8 cellular contexts compared by ENCODE assay signal in the genomic region with DNA sequence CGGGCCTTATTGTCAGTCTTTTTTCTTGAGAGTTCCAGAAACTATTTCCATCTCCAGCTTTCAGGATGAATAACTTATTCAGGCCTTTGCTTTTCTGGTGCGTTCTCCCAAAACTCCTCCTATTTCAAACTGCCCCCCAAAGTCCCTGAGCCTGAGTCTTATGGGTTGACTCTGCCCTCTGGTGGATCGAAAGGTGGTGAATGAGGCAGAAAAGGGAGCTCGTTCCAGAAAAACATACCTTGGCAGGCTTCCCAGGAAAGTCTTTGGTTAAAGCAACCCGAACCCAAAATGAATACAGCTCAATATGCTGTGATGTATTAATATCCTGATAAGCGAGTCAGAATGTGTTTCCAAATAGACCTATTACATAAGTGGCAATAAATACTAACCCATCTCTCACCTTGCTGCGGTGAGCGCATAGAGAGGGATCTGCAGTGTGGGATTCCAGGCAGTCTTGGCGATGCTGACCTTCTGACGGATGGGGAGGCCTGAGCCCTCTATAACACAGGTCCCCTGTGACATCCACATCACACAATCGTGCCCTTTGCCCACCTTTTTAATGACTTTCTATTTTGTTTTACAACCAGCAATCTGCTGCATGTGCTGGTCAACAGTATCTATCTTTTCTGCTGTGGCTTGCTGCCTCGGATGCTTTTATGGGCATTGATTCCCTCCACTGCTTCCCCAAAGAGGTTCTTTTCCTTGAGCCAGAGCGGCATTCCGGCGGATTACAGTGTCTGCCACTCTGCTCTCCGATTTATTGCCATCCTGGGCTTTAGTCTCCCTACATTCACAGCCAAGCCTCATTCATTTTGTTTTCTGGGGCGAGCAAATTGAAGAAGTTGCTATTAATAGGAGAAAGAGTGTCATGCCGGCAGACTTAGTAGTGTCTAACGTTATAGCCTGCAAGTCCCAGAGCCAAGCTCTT.
DNase-seq lines count a peak whose midpoint lies in the region; ATAC-seq, FAIRE-seq and TF ChIP-seq lines count a peak whose summit lies in the region.
"Had no signal": no experiment of that assay in that cellular context is flagged by ENCODE, and none has a peak within 500 bp of the region (broad histone marks: within the 10 kb centered on the region; RNA-seq: fewer than 3 reads in every experiment).

No MANE protein-coding gene starts in this region.

- H3K4ac ChIP-seq in H9 (ENCODE audit: low read depth, low read length) (no peak overlapping the region), H1 (replicated peaks; ENCODE audit: insufficient read length, low read depth, low read length) (no peak overlapping the region)

- H3K4me2 ChIP-seq in H9 (ENCODE audit: insufficient read depth, insufficient read length, low read length) (peak overlapping the region; percentile 66), H1 (ENCODE audit: insufficient read depth in 1 of 2, low read depth in 2 of 2, low read length in 2 of 2) (peak overlapping the region; percentile 68 to 81; a peak in 3 of 4 replicates)

- no peaks in the 10 kb centered on the region for H3K9me3 ChIP-seq in H9 (ENCODE audit: control insufficient read depth, low read depth, low read length)
- no peaks in the 10 kb centered on the region for H3K9me3 ChIP-seq in H1 (ENCODE audit: insufficient read depth in 2 of 2, low read depth in 1 of 2, low read length in 1 of 2)
- H3K9me3 ChIP-seq in aorta (ENCODE audit: control insufficient read depth, low read length), result no peaks in the 10 kb centered on the region

- no peak overlapping the region for H4K91ac ChIP-seq in H9 (ENCODE audit: insufficient read length, low read depth, low read length)
- no peak overlapping the region for H4K91ac ChIP-seq in H1 (replicated peaks; ENCODE audit: insufficient read length, low read length)

- H2BK12ac ChIP-seq in H9 (ENCODE audit: insufficient read length, low read depth, low read length) (no peak overlapping the region), H1 (ENCODE audit: low read depth, low read length) (peak overlapping the region; percentile 0; the same call in 1 of the 2 replicates)

- no CpG with 5 or more reads among the region's 19 CpGs for WGBS in H9 (ENCODE audit: extremely low coverage, insufficient read length, low lambda C conversion rate)
- WGBS in H1 (ENCODE audit: extremely low coverage in 1 of 2, insufficient coverage in 1 of 2, insufficient read length in 1 of 2, insufficient replicate concordance in 2 of 2, low coverage in 1 of 2, low lambda C conversion rate in 2 of 2, missing lambda C conversion rate in 1 of 2), 2 experiments, result 69% methylated on average over 19 of the region's 19 CpGs; no CpG with 5 or more reads in 1 of the 2 experiments
- 16 to 28% methylated on average over 19 of the region's 19 CpGs for WGBS in aorta, 2 donors

- POLR2A ChIA-PET in H1 (lab: Charles Lee; ENCODE audit: partially characterized antibody), result interaction anchor here (0.8 to 1.5 kb wide), 4 partner anchors 13 to 434 kb away, joined by 3 to 5 read pairs (median 4); no protein-coding TSS in a partner anchor

- H4K20me1 ChIP-seq in H9 (ENCODE audit: control insufficient read depth, insufficient read depth, insufficient read length) (no peaks in the 10 kb centered on the region), H1 (replicated peaks in 1 of 2; ENCODE audit: control insufficient read depth in 1 of 2, insufficient read depth in 2 of 2, low read length in 2 of 2) (peaks cover 0 to 7% of the 10 kb centered on the region in 2 experiments)

- ATAC-seq in aorta (ENCODE audit: low FRiP score), result peak; percentile 79
- no peak for ATAC-seq in activated CD8-positive, alpha-beta memory T cell treated with anti-CD3 and anti-CD28 coated beads, Interleukin-2, amount 10 ng/mL, durations not matched to agents 7 days and 5 days
- no peak for ATAC-seq in stimulated activated naive CD8-positive, alpha-beta T cell treated with anti-CD3 and anti-CD28 coated beads, Interleukin-15, amount 100 ng/mL, for 72 hours

- peak; percentile 84 to 89 for TF ChIP-seq RAD21 in H1 (IDR thresholded peaks at IDR 0.05 in 1 of 2, conservative IDR thresholded peaks at IDR 0.05 in 1 of 2; ENCODE audit: low read depth in 2 of 2, low read length in 2 of 2)

- DNase-seq in H9, result peak; percentile 37
- DNase-seq in NOMO-1 treated with dmso at 0.1 percent for 144 hours (lab: John Stamatoyannopoulos, UW; ENCODE audit: unreplicated experiment), result peak; percentile 35
- no peak for DNase-seq in H1 (ENCODE audit: low read depth in 1 of 2, low spot score in 2 of 2)
- peak; percentile 90 for DNase-seq in medulla oblongata (ENCODE audit: extremely low spot score)
- DNase-seq in aorta, result peak in 1 of 2 donors; percentile 59
- DNase-seq in activated CD8-positive, alpha-beta memory T cell treated with anti-CD3 and anti-CD28 coated beads, Interleukin-2, amount 10 ng/mL, durations not matched to agents 7 days and 5 days, result no peak
- DNase-seq in stimulated activated naive CD8-positive, alpha-beta T cell treated with anti-CD3 and anti-CD28 coated beads, Interleukin-15, amount 100 ng/mL, for 72 hours, result no peak

- H3K27me3 ChIP-seq in H9 (ENCODE audit: insufficient read depth, low read length), result no peaks in the 10 kb centered on the region
- H3K27me3 ChIP-seq in H1 (replicated peaks in 1 of 4; ENCODE audit: control insufficient read depth in 3 of 4, extremely low read depth in 1 of 4, insufficient read depth in 3 of 4, low read length in 3 of 4), result peaks cover 0 to 2% (median 0%) of the 10 kb centered on the region in 4 experiments; a peak in 2 of 7 replicates
- H3K27me3 ChIP-seq in aorta (ENCODE audit: control insufficient read depth in 1 of 2, insufficient read depth in 2 of 2, low read length in 1 of 2), result no peaks in the 10 kb centered on the region

- intact Hi-C loops in aorta (cut with DNase I), result no loop called here

- H2AFZ ChIP-seq in H9 (ENCODE audit: low read length) (no peak overlapping the region), H1 (ENCODE audit: low read length) (no peak overlapping the region)

- H4K5ac ChIP-seq in H9 (ENCODE audit: insufficient read length, low read depth, low read length) (no peak overlapping the region), H1 (ENCODE audit: insufficient read length, low read depth, low read length) (no peak overlapping the region)

- peak; percentile 68 for FAIRE-seq in H1 (lab: Jason Lieb, UNC)

- H3K9ac ChIP-seq in H9 (ENCODE audit: extremely low read depth, insufficient read length, low read length) (no peak overlapping the region), H1 (replicated peaks in 1 of 4; ENCODE audit: extremely low read depth in 1 of 4, low read depth in 3 of 4, low read length in 3 of 4) (no peak overlapping the region)

- peaks cover 16% of the 10 kb centered on the region; the same call in 1 of the 2 replicates for H3K4me1 ChIP-seq in H9 (ENCODE audit: insufficient read depth, low read length)
- peaks cover 15 to 32% (median 19%) of the 10 kb centered on the region in 4 experiments for H3K4me1 ChIP-seq in H1 (replicated peaks in 1 of 4; ENCODE audit: control insufficient read depth in 3 of 4, insufficient read depth in 4 of 4, low read length in 3 of 4)
- H3K4me1 ChIP-seq in aorta (ENCODE audit: control insufficient read depth in 1 of 2, insufficient read depth in 2 of 2, low read length in 2 of 2), result no peaks in the 10 kb centered on the region

- H3K18ac ChIP-seq in H9 (ENCODE audit: insufficient read length, low read depth, low read length), result no peak overlapping the region
- no peak overlapping the region for H3K18ac ChIP-seq in H1 (ENCODE audit: extremely low read depth, low read length)

- TF ChIP-seq EP300 in H1 (IDR thresholded peaks at IDR 0.05; ENCODE audit: borderline replicate concordance in 1 of 2, low read depth in 2 of 2, low read length in 2 of 2), result no peak

- H3K36me3 Mint-ChIP-seq in H9 (ENCODE audit: insufficient read depth in 1 of 3, low read depth in 3 of 3), result no peaks in the 10 kb centered on the region
- no peaks in the 10 kb centered on the region for H3K36me3 Mint-ChIP-seq in activated CD8-positive, alpha-beta memory T cell treated with anti-CD3 and anti-CD28 coated beads, Interleukin-2, amount 10 ng/mL, durations not matched to agents 7 days and 5 days

- peaks cover 32 to 40% of the 10 kb centered on the region in 2 experiments for H3K4me1 Mint-ChIP-seq in H9
- H3K4me1 Mint-ChIP-seq in activated CD8-positive, alpha-beta memory T cell treated with anti-CD3 and anti-CD28 coated beads, Interleukin-2, amount 10 ng/mL, durations not matched to agents 7 days and 5 days, result no peaks in the 10 kb centered on the region
- no peaks in the 10 kb centered on the region for H3K4me1 Mint-ChIP-seq in stimulated activated naive CD8-positive, alpha-beta T cell treated with anti-CD3 and anti-CD28 coated beads, Interleukin-15, amount 100 ng/mL, for 72 hours

- no peak overlapping the region for H2BK15ac ChIP-seq in H9 (ENCODE audit: low read depth, low read length)
- H2BK15ac ChIP-seq in H1 (ENCODE audit: low read length), result 0 out of 2 replicates have a peak overlapping the region, but pooled peaks have one; percentile 53

- H3K23me2 ChIP-seq in H9 (ENCODE audit: insufficient read length, low read depth, low read length, poor library complexity, severe bottlenecking) (no peaks in the 10 kb centered on the region), H1 (ENCODE audit: low read depth, low read length) (peaks cover 15% of the 10 kb centered on the region)

- H3K79me2 ChIP-seq in H9 (ENCODE audit: insufficient read depth, low read length), result no peaks in the 10 kb centered on the region; the same call in 1 of the 2 replicates
- H3K79me2 ChIP-seq in H1 (ENCODE audit: control insufficient read depth in 1 of 2, insufficient read depth in 2 of 2, low read length in 2 of 2), result no peaks in the 10 kb centered on the region

- H3K27ac Mint-ChIP-seq in H9, result no peak overlapping the region
- H3K27ac Mint-ChIP-seq in activated CD8-positive, alpha-beta memory T cell treated with anti-CD3 and anti-CD28 coated beads, Interleukin-2, amount 10 ng/mL, durations not matched to agents 7 days and 5 days, result no peak overlapping the region
- no peak overlapping the region for H3K27ac Mint-ChIP-seq in stimulated activated naive CD8-positive, alpha-beta T cell treated with anti-CD3 and anti-CD28 coated beads, Interleukin-15, amount 100 ng/mL, for 72 hours
- H3K27ac Mint-ChIP-seq: stimulated activated naive CD8-positive, alpha-beta T cell treated with anti-CD3 and anti-CD28 coated beads, Interleukin-15, Interleukin-2, amounts not matched to agents 100 ng/mL and 50 ng/mL, for 24 hours had no signal

- TF ChIP-seq POLR2A in H1 (IDR thresholded peaks at IDR 0.05; ENCODE audit: control extremely low read depth in 1 of 2, low read depth in 2 of 2, low read length in 2 of 2), result no peak

- H3K27ac ChIP-seq in H9 (ENCODE audit: insufficient read length, low read depth, low read length), result no peak overlapping the region
- H3K27ac ChIP-seq in H1 (ENCODE audit: low read depth, low read length), result no peak overlapping the region
- no peak overlapping the region for H3K27ac ChIP-seq in aorta (ENCODE audit: low read depth in 1 of 2, low read length in 2 of 2)

- H4K8ac ChIP-seq in H9 (replicated peaks; ENCODE audit: insufficient read length, low read depth, low read length), result no peak overlapping the region
- no peak overlapping the region for H4K8ac ChIP-seq in H1 (ENCODE audit: extremely low read depth, insufficient read depth, low read length)

- no peak overlapping the region for H3T11ph ChIP-seq in H9 (ENCODE audit: low read length)

- CTCF ChIA-PET in H1 (lab: Charles Lee; ENCODE audit: partially characterized antibody), result interaction anchor here (0.6 to 3.9 kb wide), 60 partner anchors 9 to 443 kb away, joined by 3 to 52 read pairs (median 4); no protein-coding TSS in a partner anchor
- CTCF ChIA-PET in activated CD8-positive, alpha-beta memory T cell treated with anti-CD3 and anti-CD28 coated beads, Interleukin-2, amount 10 ng/mL, durations not matched to agents 7 days and 5 days (lab: Charles Lee), result interaction anchor here (1.1 kb wide), 1 partner anchor 433 kb away, joined by 6 read pairs; no protein-coding TSS in a partner anchor

- H2BK120ac ChIP-seq in H9 (ENCODE audit: low read depth, low read length, poor library complexity, severe bottlenecking), result no peak overlapping the region
- no peak overlapping the region for H2BK120ac ChIP-seq in H1 (replicated peaks; ENCODE audit: low read depth, low read length)

- H2BK20ac ChIP-seq in H9 (ENCODE audit: low read depth, low read length, poor library complexity, severe bottlenecking) (no peak overlapping the region), H1 (ENCODE audit: low read length) (no peak overlapping the region)

- H3K27me3 Mint-ChIP-seq in H9 (ENCODE audit: low read depth), result no peaks in the 10 kb centered on the region; the same call in none of the 2 replicates
- no peaks in the 10 kb centered on the region for H3K27me3 Mint-ChIP-seq in activated CD8-positive, alpha-beta memory T cell treated with anti-CD3 and anti-CD28 coated beads, Interleukin-2, amount 10 ng/mL, durations not matched to agents 7 days and 5 days
- peaks cover 11% of the 10 kb centered on the region for H3K27me3 Mint-ChIP-seq in stimulated activated naive CD8-positive, alpha-beta T cell treated with anti-CD3 and anti-CD28 coated beads, Interleukin-15, amount 100 ng/mL, for 72 hours
- H3K27me3 Mint-ChIP-seq: stimulated activated naive CD8-positive, alpha-beta T cell treated with anti-CD3 and anti-CD28 coated beads, Interleukin-15, Interleukin-2, amounts not matched to agents 100 ng/mL and 50 ng/mL, for 24 hours had no signal

- peak; percentile 77 for TF ChIP-seq CTCF in H9 (conservative IDR thresholded peaks at IDR 0.05)
- peak; percentile 44 to 83 (median 69) for TF ChIP-seq CTCF in H1 (IDR thresholded peaks at IDR 0.05; ENCODE audit: control extremely low read depth in 1 of 3, insufficient read depth in 1 of 3, low read depth in 1 of 3, low read length in 3 of 3)

- H3K79me1 ChIP-seq in H9 (ENCODE audit: insufficient read depth, low read depth, low read length, poor library complexity, severe bottlenecking) (no peaks in the 10 kb centered on the region), H1 (ENCODE audit: low read depth, low read length) (peaks cover 2% of the 10 kb centered on the region; the same call in 1 of the 2 replicates)

- H3K23ac ChIP-seq in H9 (ENCODE audit: insufficient read length, low read depth, low read length) (no peak overlapping the region), H1 (ENCODE audit: insufficient read length) (no peak overlapping the region)

- H3K4me3 ChIP-seq in H1 (ENCODE audit: extremely low read depth in 1 of 4, insufficient read depth in 2 of 4, low read depth in 3 of 4, low read length in 4 of 4), result peak overlapping the region in 2 of 4 experiments; percentile 26 to 50; a peak in 4 of 8 replicates
- H3K4me3 ChIP-seq in aorta (ENCODE audit: low read length in 2 of 2), result no peak overlapping the region

- H2AK5ac ChIP-seq in H9 (ENCODE audit: insufficient read length, low read length) (no peak overlapping the region), H1 (ENCODE audit: low read depth, low read length) (no peak overlapping the region)

- no peak overlapping the region for H3K14ac ChIP-seq in H9 (ENCODE audit: insufficient read depth, low read length)
- no peak overlapping the region for H3K14ac ChIP-seq in H1 (ENCODE audit: insufficient read length)

- H3K56ac ChIP-seq in H9 (ENCODE audit: insufficient read length, low read depth, low read length) (no peak overlapping the region), H1 (replicated peaks; ENCODE audit: insufficient read length, low read depth, low read length) (no peak overlapping the region)

- H3K9me3 Mint-ChIP-seq in H9, result no peaks in the 10 kb centered on the region
- H3K9me3 Mint-ChIP-seq in activated CD8-positive, alpha-beta memory T cell treated with anti-CD3 and anti-CD28 coated beads, Interleukin-2, amount 10 ng/mL, durations not matched to agents 7 days and 5 days (ENCODE audit: low read depth), result no peaks in the 10 kb centered on the region
- peaks cover 0 to 10% of the 10 kb centered on the region in 2 donors for H3K9me3 Mint-ChIP-seq in stimulated activated naive CD8-positive, alpha-beta T cell treated with anti-CD3 and anti-CD28 coated beads, Interleukin-15, amount 100 ng/mL, for 72 hours
- H3K9me3 Mint-ChIP-seq: stimulated activated naive CD8-positive, alpha-beta T cell treated with anti-CD3 and anti-CD28 coated beads, Interleukin-15, Interleukin-2, amounts not matched to agents 100 ng/mL and 50 ng/mL, for 24 hours had no signal

- H3K4me3 Mint-ChIP-seq in H9, result no peak overlapping the region
- H3K4me3 Mint-ChIP-seq in activated CD8-positive, alpha-beta memory T cell treated with anti-CD3 and anti-CD28 coated beads, Interleukin-2, amount 10 ng/mL, durations not matched to agents 7 days and 5 days, result no peak overlapping the region
- H3K4me3 Mint-ChIP-seq in stimulated activated naive CD8-positive, alpha-beta T cell treated with anti-CD3 and anti-CD28 coated beads, Interleukin-15, amount 100 ng/mL, for 72 hours, result no peak overlapping the region
- H3K4me3 Mint-ChIP-seq: stimulated activated naive CD8-positive, alpha-beta T cell treated with anti-CD3 and anti-CD28 coated beads, Interleukin-15, Interleukin-2, amounts not matched to agents 100 ng/mL and 50 ng/mL, for 24 hours had no signal

- no peaks in the 10 kb centered on the region for H3K36me3 ChIP-seq in H1 (ENCODE audit: control insufficient read depth in 2 of 4, insufficient read depth in 4 of 4, low read length in 3 of 4)
- no peaks in the 10 kb centered on the region for H3K36me3 ChIP-seq in aorta (ENCODE audit: control insufficient read depth in 1 of 2, insufficient read depth in 2 of 2, low read length in 1 of 2)

- H2BK5ac ChIP-seq in H9 (ENCODE audit: insufficient read length, low read length), result no peak overlapping the region
- H2BK5ac ChIP-seq in H1 (ENCODE audit: low read depth, low read length), result no peak overlapping the region

Comparison
In these comparisons a context has a peak if more than half of its experiments do, and no peak if none do; other contexts are left out.
1. DNase-seq: peak in H9 (single experiment), NOMO-1 treated with dmso at 0.1 percent for 144 hours (single experiment) and medulla oblongata (single experiment); none in H1 (0 of 2), activated CD8-positive, alpha-beta memory T cell treated with anti-CD3 and anti-CD28 coated beads, Interleukin-2, amount 10 ng/mL, durations not matched to agents 7 days and 5 days (single experiment) and stimulated activated naive CD8-positive, alpha-beta T cell treated with anti-CD3 and anti-CD28 coated beads, Interleukin-15, amount 100 ng/mL, for 72 hours (0 of 2).